ENCODE assay signal across 8 cellular contexts in genomic region chr1:220874201-220874655, GRCh38. TPM values are rescaled to one million over a fixed set of nuclear protein-coding genes. Genes with fewer than 3 reads are reported as not detected.
A peak's percentile ranks its signal among the peaks of the same experiment; 100 is the strongest.
DNase-seq lines count a peak whose midpoint lies in the region; ATAC-seq and TF ChIP-seq lines count a peak whose summit lies in the region.

No MANE protein-coding gene starts in this region.

- POLR2A ChIA-PET in Caco-2 (lab: Charles Lee) = no interaction called here

- no peaks in the 10 kb centered on the region for H3K36me3 Mint-ChIP-seq in Caco-2 (ENCODE audit: insufficient read depth, unreplicated experiment)

- BruUV-seq in Caco-2 (replicated peaks; lab: Mats Ljungman, UMichigan) = no TSS peak

- no peaks in the 10 kb centered on the region for H3K4me1 Mint-ChIP-seq in Caco-2 (ENCODE audit: low read depth, unreplicated experiment)

- H3K27ac ChIP-seq in breast epithelium (no peak overlapping the region), uterus (peak overlapping the region in 1 of 2 donors; percentile 11)

- peaks cover 1% of the 10 kb centered on the region; the same call in 1 of the 2 replicates for H3K27me3 ChIP-seq in Caco-2 (replicated peaks; ENCODE audit: control insufficient read depth, insufficient read depth, low read length)
- no peaks in the 10 kb centered on the region for H3K27me3 ChIP-seq in breast epithelium
- peaks cover 0 to 6% of the 10 kb centered on the region in 2 donors for H3K27me3 ChIP-seq in uterus

- H3K4me3 Mint-ChIP-seq in Caco-2 (ENCODE audit: unreplicated experiment) = no peak overlapping the region

- DNase-seq in Caco-2 = peak in 1 of 2 experiments; percentile 39
- DNase-seq in NCI-H446 treated with DMSO at 0.1 percent for 48 hours (lab: John Stamatoyannopoulos, UW) = peak; percentile 18
- DNase-seq in breast epithelium (ENCODE audit: low spot score in 2 of 2) = no peak
- peak; percentile 67 for DNase-seq in left lobe of liver (ENCODE audit: low spot score)
- peak in 1 of 2 donors; percentile 52 for DNase-seq in uterus

- peak; percentile 48 for ATAC-seq in GM21723 (IDR thresholded peaks at IDR 0.05; ENCODE audit: unreplicated experiment)
- peak; percentile 43 for ATAC-seq in left lobe of liver
- ATAC-seq in HG03469 (IDR thresholded peaks at IDR 0.05; ENCODE audit: unreplicated experiment) = no peak
- ATAC-seq in HG03442 (IDR thresholded peaks at IDR 0.05; ENCODE audit: unreplicated experiment) = no peak

- H3K36me3 ChIP-seq in Caco-2 (ENCODE audit: control insufficient read depth, insufficient read depth, low read length) (no peaks in the 10 kb centered on the region), breast epithelium (no peaks in the 10 kb centered on the region), uterus (no peaks in the 10 kb centered on the region)

- H3K4me3 ChIP-seq in Caco-2 (ENCODE audit: low read depth, low read length) (no peak overlapping the region), breast epithelium (no peak overlapping the region), uterus (no peak overlapping the region)

- H3K9me3 Mint-ChIP-seq in Caco-2 (ENCODE audit: unreplicated experiment) = no peaks in the 10 kb centered on the region

- no peak overlapping the region for H3K27ac Mint-ChIP-seq in Caco-2 (ENCODE audit: unreplicated experiment)

- CTCF ChIA-PET in Caco-2 (lab: Charles Lee) = interaction anchor here (0.8 kb wide), 1 partner anchor 329 kb away, joined by 3 read pairs; no protein-coding TSS in a partner anchor

- intact Hi-C loops in Caco-2 (cut with micrococcal nuclease; ENCODE audit: unreplicated experiment) = loop anchor here (1.0 to 10.0 kb wide), 3 partner anchors 171 to 561 kb away; no protein-coding TSS in a partner anchor
- intact Hi-C loops in breast epithelium (cut with DNase I; ENCODE audit: low total_unique reads) = no loop called here
- intact Hi-C loops in uterus (cut with DNase I; ENCODE audit: low total_unique reads) = loop anchor here (10.0 kb wide), 1 partner anchor 561 kb away; no protein-coding TSS in a partner anchor

- peak; percentile 69 to 73 for TF ChIP-seq CTCF in Caco-2 (IDR thresholded peaks at IDR 0.05; ENCODE audit: insufficient read depth in 1 of 2, low read depth in 1 of 2, low read length in 1 of 2, severe bottlenecking in 1 of 2, unreplicated experiment in 1 of 2)
- TF ChIP-seq CTCF in breast epithelium (IDR thresholded peaks at IDR 0.05) = peak in 2 of 3 donors; percentile 56 to 66
- peak; percentile 54 to 74 (median 64) for TF ChIP-seq CTCF in uterus (IDR thresholded peaks at IDR 0.05)

- TF ChIP-seq POLR2A in breast epithelium (IDR thresholded peaks at IDR 0.05) (no peak), uterus (IDR thresholded peaks at IDR 0.05) (no peak)

- no peaks in the 10 kb centered on the region for H3K9me3 ChIP-seq in Caco-2
- no peaks in the 10 kb centered on the region for H3K9me3 ChIP-seq in breast epithelium
- H3K9me3 ChIP-seq in uterus = no peaks in the 10 kb centered on the region

- H3K4me1 ChIP-seq in Caco-2 (peaks cover 5% of the 10 kb centered on the region; the same call in 1 of the 2 replicates), breast epithelium (no peaks in the 10 kb centered on the region), uterus (peaks cover 0 to 5% of the 10 kb centered on the region in 2 donors)

- H3K27me3 Mint-ChIP-seq in Caco-2 (ENCODE audit: insufficient read depth, unreplicated experiment) = peaks cover 16% of the 10 kb centered on the region

RNA-seq across cellular contexts. Expression of gene HLX, which starts 5.0 kb away (rescaled TPM):
- total RNA-seq in Caco-2 (2022) = 0.28 TPM in 1 of 2 replicates, not detected in the other
- 10 to 100 TPM in 2 of 3 donors, 1 to 10 TPM in 1; 5.0 to 17.8 (median 15.1) TPM for total RNA-seq in breast epithelium
- 11.0 TPM for total RNA-seq in left lobe of liver
- total RNA-seq in uterus = 10 to 100 TPM in 1 of 4 donors, 1 to 10 TPM in 2, under 1 TPM in 1; 0.26 to 35.9 (median 7.0) TPM

Comparison
In these comparisons a context has a peak if more than half of its experiments do, and no peak if none do; other contexts are left out.
1. DNase-seq: peak in NCI-H446 treated with DMSO at 0.1 percent for 48 hours (single experiment) and left lobe of liver (single experiment); none in breast epithelium (0 of 2).
2. ATAC-seq: peak in GM21723 (single experiment) and left lobe of liver (single experiment); none in HG03469 (single experiment) and HG03442 (single experiment).
3. Peak in every context shown above with its lines, with median percentiles within 50 percentile points of each other: CTCF ChIP-seq.